Comparison of ENCODE assay signal across 2 cellular contexts in the genomic region with DNA sequence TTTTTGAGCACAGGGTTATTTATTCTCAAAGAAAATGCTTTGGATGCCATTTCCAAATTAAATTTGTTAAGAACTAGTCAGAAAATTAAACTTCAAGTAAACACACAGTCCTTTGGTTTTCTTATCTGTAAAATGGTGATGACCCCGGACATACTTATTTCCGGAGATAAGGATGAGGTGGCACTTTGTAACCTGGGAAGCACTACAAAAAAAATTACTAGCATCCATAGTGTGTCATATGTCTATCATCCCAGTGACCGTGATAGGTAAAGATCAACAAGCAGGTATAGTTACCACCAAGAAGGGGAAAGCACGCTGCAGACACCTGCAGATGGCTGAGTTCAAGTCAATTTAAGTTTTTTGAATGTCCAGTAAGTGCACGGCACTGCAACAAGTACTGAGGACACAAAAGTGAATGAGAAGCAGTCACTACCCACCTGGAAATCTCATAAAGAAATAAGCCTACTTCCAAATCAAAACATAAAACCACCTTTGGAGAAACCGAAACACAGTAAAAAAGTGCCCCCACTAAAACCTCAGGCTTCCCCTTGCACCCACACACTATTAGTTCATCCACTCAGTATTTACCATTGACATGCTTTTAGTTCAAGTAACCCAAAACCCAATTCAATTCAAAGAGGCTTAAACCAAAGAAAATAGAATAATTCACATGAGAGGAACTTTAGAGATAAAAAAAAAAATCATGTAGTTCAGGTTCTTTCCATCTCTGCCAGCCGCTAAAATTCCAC.
TF ChIP-seq lines count a peak whose summit lies in the region.

No MANE protein-coding gene starts in this region.

TF ChIP-seq in GM23338, 12 proteins besides CTCF, POLR2A, EP300 and RAD21:
- TF ChIP-seq ZNF114 (CRISPR knock-in tag; IDR thresholded peaks at IDR 0.05) = no peak
- TF ChIP-seq, protein P1, sequence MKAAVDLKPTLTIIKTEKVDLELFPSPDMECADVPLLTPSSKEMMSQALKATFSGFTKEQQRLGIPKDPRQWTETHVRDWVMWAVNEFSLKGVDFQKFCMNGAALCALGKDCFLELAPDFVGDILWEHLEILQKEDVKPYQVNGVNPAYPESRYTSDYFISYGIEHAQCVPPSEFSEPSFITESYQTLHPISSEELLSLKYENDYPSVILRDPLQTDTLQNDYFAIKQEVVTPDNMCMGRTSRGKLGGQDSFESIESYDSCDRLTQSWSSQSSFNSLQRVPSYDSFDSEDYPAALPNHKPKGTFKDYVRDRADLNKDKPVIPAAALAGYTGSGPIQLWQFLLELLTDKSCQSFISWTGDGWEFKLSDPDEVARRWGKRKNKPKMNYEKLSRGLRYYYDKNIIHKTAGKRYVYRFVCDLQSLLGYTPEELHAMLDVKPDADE (IDR thresholded peaks at IDR 0.05) = no peak
- TF ChIP-seq POLR2AphosphoS5 (IDR thresholded peaks at IDR 0.05; ENCODE audit: low read depth) = no peak
- TF ChIP-seq NANOG (IDR thresholded peaks at IDR 0.05; ENCODE audit: borderline replicate concordance) = no peak
- no peak for TF ChIP-seq CREB1 (CRISPR knock-in tag; IDR thresholded peaks at IDR 0.05; ENCODE audit: low read depth)
- TF ChIP-seq, protein P2, sequence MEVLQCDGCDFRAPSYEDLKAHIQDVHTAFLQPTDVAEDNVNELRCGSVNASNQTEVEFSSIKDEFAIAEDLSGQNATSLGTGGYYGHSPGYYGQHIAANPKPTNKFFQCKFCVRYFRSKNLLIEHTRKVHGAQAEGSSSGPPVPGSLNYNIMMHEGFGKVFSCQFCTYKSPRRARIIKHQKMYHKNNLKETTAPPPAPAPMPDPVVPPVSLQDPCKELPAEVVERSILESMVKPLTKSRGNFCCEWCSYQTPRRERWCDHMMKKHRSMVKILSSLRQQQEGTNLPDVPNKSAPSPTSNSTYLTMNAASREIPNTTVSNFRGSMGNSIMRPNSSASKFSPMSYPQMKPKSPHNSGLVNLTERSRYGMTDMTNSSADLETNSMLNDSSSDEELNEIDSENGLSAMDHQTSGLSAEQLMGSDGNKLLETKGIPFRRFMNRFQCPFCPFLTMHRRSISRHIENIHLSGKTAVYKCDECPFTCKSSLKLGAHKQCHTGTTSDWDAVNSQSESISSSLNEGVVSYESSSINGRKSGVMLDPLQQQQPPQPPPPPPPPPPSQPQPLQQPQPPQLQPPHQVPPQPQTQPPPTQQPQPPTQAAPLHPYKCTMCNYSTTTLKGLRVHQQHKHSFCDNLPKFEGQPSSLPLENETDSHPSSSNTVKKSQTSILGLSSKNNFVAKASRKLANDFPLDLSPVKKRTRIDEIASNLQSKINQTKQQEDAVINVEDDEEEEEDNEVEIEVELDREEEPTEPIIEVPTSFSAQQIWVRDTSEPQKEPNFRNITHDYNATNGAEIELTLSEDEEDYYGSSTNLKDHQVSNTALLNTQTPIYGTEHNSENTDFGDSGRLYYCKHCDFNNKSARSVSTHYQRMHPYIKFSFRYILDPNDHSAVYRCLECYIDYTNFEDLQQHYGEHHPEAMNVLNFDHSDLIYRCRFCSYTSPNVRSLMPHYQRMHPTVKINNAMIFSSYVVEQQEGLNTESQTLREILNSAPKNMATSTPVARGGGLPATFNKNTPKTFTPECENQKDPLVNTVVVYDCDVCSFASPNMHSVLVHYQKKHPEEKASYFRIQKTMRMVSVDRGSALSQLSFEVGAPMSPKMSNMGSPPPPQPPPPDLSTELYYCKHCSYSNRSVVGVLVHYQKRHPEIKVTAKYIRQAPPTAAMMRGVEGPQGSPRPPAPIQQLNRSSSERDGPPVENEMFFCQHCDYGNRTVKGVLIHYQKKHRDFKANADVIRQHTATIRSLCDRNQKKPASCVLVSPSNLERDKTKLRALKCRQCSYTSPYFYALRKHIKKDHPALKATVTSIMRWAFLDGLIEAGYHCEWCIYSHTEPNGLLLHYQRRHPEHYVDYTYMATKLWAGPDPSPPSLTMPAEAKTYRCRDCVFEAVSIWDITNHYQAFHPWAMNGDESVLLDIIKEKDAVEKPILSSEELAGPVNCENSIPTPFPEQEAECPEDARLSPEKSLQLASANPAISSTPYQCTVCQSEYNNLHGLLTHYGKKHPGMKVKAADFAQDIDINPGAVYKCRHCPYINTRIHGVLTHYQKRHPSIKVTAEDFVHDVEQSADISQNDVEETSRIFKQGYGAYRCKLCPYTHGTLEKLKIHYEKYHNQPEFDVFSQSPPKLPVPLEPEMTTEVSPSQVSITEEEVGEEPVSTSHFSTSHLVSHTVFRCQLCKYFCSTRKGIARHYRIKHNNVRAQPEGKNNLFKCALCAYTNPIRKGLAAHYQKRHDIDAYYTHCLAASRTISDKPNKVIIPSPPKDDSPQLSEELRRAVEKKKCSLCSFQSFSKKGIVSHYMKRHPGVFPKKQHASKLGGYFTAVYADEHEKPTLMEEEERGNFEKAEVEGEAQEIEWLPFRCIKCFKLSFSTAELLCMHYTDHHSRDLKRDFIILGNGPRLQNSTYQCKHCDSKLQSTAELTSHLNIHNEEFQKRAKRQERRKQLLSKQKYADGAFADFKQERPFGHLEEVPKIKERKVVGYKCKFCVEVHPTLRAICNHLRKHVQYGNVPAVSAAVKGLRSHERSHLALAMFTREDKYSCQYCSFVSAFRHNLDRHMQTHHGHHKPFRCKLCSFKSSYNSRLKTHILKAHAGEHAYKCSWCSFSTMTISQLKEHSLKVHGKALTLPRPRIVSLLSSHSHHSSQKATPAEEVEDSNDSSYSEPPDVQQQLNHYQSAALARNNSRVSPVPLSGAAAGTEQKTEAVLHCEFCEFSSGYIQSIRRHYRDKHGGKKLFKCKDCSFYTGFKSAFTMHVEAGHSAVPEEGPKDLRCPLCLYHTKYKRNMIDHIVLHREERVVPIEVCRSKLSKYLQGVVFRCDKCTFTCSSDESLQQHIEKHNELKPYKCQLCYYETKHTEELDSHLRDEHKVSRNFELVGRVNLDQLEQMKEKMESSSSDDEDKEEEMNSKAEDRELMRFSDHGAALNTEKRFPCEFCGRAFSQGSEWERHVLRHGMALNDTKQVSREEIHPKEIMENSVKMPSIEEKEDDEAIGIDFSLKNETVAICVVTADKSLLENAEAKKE (CRISPR knock-in tag; IDR thresholded peaks at IDR 0.05) = no peak

TF ChIP-seq in K562, 482 proteins besides CTCF, POLR2A, EP300 and RAD21:
- TF ChIP-seq ETV1 (tag; conservative IDR thresholded peaks at IDR 0.05; ENCODE audit: low read depth) (0 out of 2 replicates have a peak, but pooled peaks have one; percentile 26), NR2C2 (CRISPR knock-in tag; IDR thresholded peaks at IDR 0.05) (no peak), NR2C2 (tag; IDR thresholded peaks at IDR 0.05) (peak; percentile 70), GABPA (tag; conservative IDR thresholded peaks at IDR 0.05; ENCODE audit: low read depth) (peak; percentile 32; the same call in 1 of the 2 replicates), FIP1L1 (IDR thresholded peaks at IDR 0.05; ENCODE audit: low read depth, low read length, poor library complexity, severe bottlenecking) (no peak), NR2C1 (IDR thresholded peaks at IDR 0.05) (no peak), NR2C1 (tag; IDR thresholded peaks at IDR 0.05) (peak; percentile 63)
- TF ChIP-seq, protein P3, sequence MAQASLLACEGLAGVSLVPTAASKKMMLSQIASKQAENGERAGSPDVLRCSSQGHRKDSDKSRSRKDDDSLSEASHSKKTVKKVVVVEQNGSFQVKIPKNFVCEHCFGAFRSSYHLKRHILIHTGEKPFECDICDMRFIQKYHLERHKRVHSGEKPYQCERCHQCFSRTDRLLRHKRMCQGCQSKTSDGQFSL (CRISPR knock-in tag; IDR thresholded peaks at IDR 0.05) = no peak
- TF ChIP-seq, protein P3 (tag; IDR thresholded peaks at IDR 0.05) = no peak
- TF ChIP-seq, protein P4, sequence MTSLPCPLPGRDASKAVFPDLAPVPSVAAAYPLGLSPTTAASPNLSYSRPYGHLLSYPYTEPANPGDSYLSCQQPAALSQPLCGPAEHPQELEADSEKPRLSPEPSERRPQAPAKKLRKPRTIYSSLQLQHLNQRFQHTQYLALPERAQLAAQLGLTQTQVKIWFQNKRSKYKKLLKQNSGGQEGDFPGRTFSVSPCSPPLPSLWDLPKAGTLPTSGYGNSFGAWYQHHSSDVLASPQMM (CRISPR knock-in tag; IDR thresholded peaks at IDR 0.05) = no peak
